Comparison of ENCODE assay signal across 1 cellular context in the genomic region with DNA sequence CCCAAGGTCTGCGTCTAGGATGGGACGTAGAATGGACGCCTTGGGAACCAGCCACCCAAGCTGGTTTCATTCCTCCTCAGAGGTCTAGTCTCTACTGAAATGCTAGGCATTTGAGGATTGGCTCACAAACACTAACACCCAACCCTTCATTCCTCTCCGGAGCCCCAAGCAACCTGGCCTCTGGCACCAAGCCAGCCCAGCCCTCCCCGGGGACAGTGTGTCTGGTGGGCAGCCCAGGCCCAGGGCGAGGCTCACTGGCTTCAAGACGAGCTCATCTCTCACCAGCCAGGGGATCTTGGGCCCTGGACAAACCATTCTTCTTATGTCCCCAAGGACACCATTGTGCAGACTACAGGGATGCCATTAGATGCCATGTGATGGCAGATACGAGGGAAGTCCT.
TF ChIP-seq lines count a peak whose summit lies in the region.

No MANE protein-coding gene starts in this region.

TF ChIP-seq in neural cell, 6 proteins besides CTCF, POLR2A, EP300 and RAD21 (continued from another document):
- TF ChIP-seq, protein P1, sequence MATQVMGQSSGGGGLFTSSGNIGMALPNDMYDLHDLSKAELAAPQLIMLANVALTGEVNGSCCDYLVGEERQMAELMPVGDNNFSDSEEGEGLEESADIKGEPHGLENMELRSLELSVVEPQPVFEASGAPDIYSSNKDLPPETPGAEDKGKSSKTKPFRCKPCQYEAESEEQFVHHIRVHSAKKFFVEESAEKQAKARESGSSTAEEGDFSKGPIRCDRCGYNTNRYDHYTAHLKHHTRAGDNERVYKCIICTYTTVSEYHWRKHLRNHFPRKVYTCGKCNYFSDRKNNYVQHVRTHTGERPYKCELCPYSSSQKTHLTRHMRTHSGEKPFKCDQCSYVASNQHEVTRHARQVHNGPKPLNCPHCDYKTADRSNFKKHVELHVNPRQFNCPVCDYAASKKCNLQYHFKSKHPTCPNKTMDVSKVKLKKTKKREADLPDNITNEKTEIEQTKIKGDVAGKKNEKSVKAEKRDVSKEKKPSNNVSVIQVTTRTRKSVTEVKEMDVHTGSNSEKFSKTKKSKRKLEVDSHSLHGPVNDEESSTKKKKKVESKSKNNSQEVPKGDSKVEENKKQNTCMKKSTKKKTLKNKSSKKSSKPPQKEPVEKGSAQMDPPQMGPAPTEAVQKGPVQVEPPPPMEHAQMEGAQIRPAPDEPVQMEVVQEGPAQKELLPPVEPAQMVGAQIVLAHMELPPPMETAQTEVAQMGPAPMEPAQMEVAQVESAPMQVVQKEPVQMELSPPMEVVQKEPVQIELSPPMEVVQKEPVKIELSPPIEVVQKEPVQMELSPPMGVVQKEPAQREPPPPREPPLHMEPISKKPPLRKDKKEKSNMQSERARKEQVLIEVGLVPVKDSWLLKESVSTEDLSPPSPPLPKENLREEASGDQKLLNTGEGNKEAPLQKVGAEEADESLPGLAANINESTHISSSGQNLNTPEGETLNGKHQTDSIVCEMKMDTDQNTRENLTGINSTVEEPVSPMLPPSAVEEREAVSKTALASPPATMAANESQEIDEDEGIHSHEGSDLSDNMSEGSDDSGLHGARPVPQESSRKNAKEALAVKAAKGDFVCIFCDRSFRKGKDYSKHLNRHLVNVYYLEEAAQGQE (IDR thresholded peaks at IDR 0.05; ENCODE audit: borderline replicate concordance): no peak
- TF ChIP-seq POLR2AphosphoS5 (IDR thresholded peaks at IDR 0.05): no peak
- no peak for TF ChIP-seq MXI1 (conservative IDR thresholded peaks at IDR 0.05; ENCODE audit: poor library complexity, severe bottlenecking)
- no peak for TF ChIP-seq EZH2 (IDR thresholded peaks at IDR 0.05; ENCODE audit: borderline replicate concordance, insufficient read depth, low read length, poor library complexity, severe bottlenecking)
- no peak for TF ChIP-seq TAF1 (IDR thresholded peaks at IDR 0.05; ENCODE audit: low read depth)
